Comparison of ENCODE assay signal across 9 cellular contexts in the genomic region with DNA sequence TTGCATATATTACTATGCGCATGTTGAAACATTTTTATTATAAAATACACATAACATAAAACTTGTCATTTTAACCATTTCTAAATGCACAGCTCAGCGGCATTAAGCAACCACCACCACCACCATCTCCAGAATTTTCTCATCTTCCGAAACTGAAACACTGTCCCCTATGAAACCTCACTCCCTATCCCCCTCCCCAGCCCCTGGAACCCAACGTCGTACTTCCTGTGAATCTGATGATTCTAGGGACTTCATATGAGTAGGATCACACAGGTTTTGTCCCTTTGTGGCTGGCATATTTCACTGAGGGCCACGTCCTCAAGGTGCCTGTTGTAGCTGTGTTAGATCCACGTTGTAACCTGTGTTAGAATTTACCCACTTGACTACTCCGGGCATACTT. TPM values are rescaled to one million over a fixed set of nuclear protein-coding genes. Genes with fewer than 3 reads are reported as not detected.
DNase-seq lines count a peak whose midpoint lies in the region; ATAC-seq, FAIRE-seq and TF ChIP-seq lines count a peak whose summit lies in the region.
"Had no signal": no experiment of that assay in that cellular context is flagged by ENCODE, and none has a peak within 500 bp of the region (broad histone marks: within the 10 kb centered on the region; RNA-seq: fewer than 3 reads in every experiment).

No MANE protein-coding gene starts in this region.

- no peaks in the 10 kb centered on the region for H3K36me3 ChIP-seq in astrocyte (ENCODE audit: insufficient read depth, low read length)

- H3K9me3 Mint-ChIP-seq in HFFc6 (peaks cover 3% of the 10 kb centered on the region; the same call in 1 of the 2 replicates), astrocyte (ENCODE audit: unreplicated experiment) (no peaks in the 10 kb centered on the region)

- H3K27ac ChIP-seq in 22Rv1 (peak overlapping the region; percentile 89; the same call in 1 of the 2 replicates), astrocyte (ENCODE audit: low read depth, low read length) (no peak overlapping the region)

- peaks cover 35% of the 10 kb centered on the region for H3K79me2 ChIP-seq in astrocyte (ENCODE audit: insufficient read depth, low read length)

- H4K20me1 ChIP-seq in astrocyte (ENCODE audit: insufficient read depth, low read length): peaks cover 33% of the 10 kb centered on the region

- peak overlapping the region; percentile 84 for H3K4me3 Mint-ChIP-seq in HFFc6
- peak overlapping the region; percentile 80 for H3K4me3 Mint-ChIP-seq in astrocyte (ENCODE audit: unreplicated experiment)

- H3K27me3 Mint-ChIP-seq in HFFc6 (ENCODE audit: insufficient read depth) (no peaks in the 10 kb centered on the region; the same call in 1 of the 2 replicates), astrocyte (ENCODE audit: low read depth, unreplicated experiment) (no peaks in the 10 kb centered on the region)

- no peak for FAIRE-seq in astrocyte (lab: Jason Lieb, UNC)

- TF ChIP-seq CTCF in 22Rv1 (IDR thresholded peaks at IDR 0.05): no peak
- no peak for TF ChIP-seq CTCF in HFFc6 (IDR thresholded peaks at IDR 0.05)
- no peak for TF ChIP-seq CTCF in astrocyte (IDR thresholded peaks at IDR 0.05; ENCODE audit: insufficient read depth, low read depth, low read length)

- H3K27me3 ChIP-seq in astrocyte (ENCODE audit: insufficient read depth, low read length) (no peaks in the 10 kb centered on the region), mononuclear cell (ENCODE audit: insufficient read depth, low read length) (no peaks in the 10 kb centered on the region)

- H3K36me3 Mint-ChIP-seq in HFFc6 (ENCODE audit: low read depth) (peaks cover 6% of the 10 kb centered on the region), astrocyte (ENCODE audit: low read depth, unreplicated experiment) (no peaks in the 10 kb centered on the region)

- H3K4me1 Mint-ChIP-seq in HFFc6 (ENCODE audit: low read depth) (peaks cover 31% of the 10 kb centered on the region), astrocyte (ENCODE audit: low read depth, unreplicated experiment) (peaks cover 9% of the 10 kb centered on the region)

- H3K4me3 ChIP-seq in astrocyte (ENCODE audit: insufficient read depth, low read depth, low read length) (peak overlapping the region; percentile 90), mononuclear cell (ENCODE audit: low read length) (peak overlapping the region; percentile 54)

- DNase-seq in HFFc6: no peak
- no peak for DNase-seq in astrocyte (ENCODE audit: low read depth)
- DNase-seq in iPS-NIHi11 (ENCODE audit: low spot score): no peak
- no peak for DNase-seq in mesenteric fat pad (ENCODE audit: low spot score)
- no peak for DNase-seq in NCI-H1436 (lab: John Stamatoyannopoulos, UW)

- no peak for ATAC-seq in HG03045 (IDR thresholded peaks at IDR 0.05; ENCODE audit: unreplicated experiment)

- peak overlapping the region; percentile 100 for H3K4me2 ChIP-seq in astrocyte (ENCODE audit: low read length)

- H3K27ac Mint-ChIP-seq in HFFc6 (peak overlapping the region; percentile 48; the same call in 1 of the 2 replicates), astrocyte (ENCODE audit: unreplicated experiment) (no peak overlapping the region)

- H3K4me1 ChIP-seq in astrocyte (ENCODE audit: insufficient read depth, low read length): peaks cover 16% of the 10 kb centered on the region
- peaks cover 17% of the 10 kb centered on the region for H3K4me1 ChIP-seq in mononuclear cell (ENCODE audit: insufficient read depth, low read length)

- H3K9me3 ChIP-seq in astrocyte (ENCODE audit: insufficient read depth, low read depth, low read length) (no peaks in the 10 kb centered on the region), mononuclear cell (ENCODE audit: low read depth, low read length) (no peaks in the 10 kb centered on the region)

- H2AFZ ChIP-seq in astrocyte (ENCODE audit: low read depth, low read length): no peak overlapping the region

- H3K9ac ChIP-seq in astrocyte (ENCODE audit: low read length): peak overlapping the region; percentile 99

RNA-seq across cellular contexts. Expression of a gene that starts 0.7 kb away (rescaled TPM):
- total RNA-seq in HFFc6 (2021; fragmentation: NEBNext Ultra II Directional; extraction: Animal tissue kit (Norgen Biotek cat#: 25700)): 100 to 1,000 TPM; 175 to 209 (median 187) TPM
- total RNA-seq in astrocyte (184 and 190 TPM in 2 replicates), mononuclear cell (56.4 TPM), mesenteric fat pad (110 TPM)

RNA-seq across cellular contexts. Expression of a gene that starts 28.8 kb away (rescaled TPM):
- total RNA-seq in HFFc6 (2021; fragmentation: NEBNext Ultra II Directional; extraction: Animal tissue kit (Norgen Biotek cat#: 25700)): not detected
- total RNA-seq in astrocyte: not detected in 2 replicates
- total RNA-seq in mononuclear cell: under 0.01 TPM
- total RNA-seq in mesenteric fat pad: 1.00 TPM
- total RNA-seq: HT1080 had no signal

RNA-seq across cellular contexts. Expression of a gene that starts 57.7 kb away (rescaled TPM):
- total RNA-seq in HFFc6 (2021; fragmentation: NEBNext Ultra II Directional; extraction: Animal tissue kit (Norgen Biotek cat#: 25700)): 10 to 100 TPM; 23.4 to 27.5 (median 25.2) TPM
- total RNA-seq in astrocyte (26.0 and 29.2 TPM in 2 replicates), mononuclear cell (9.3 TPM), mesenteric fat pad (20.7 TPM)

RNA-seq across cellular contexts. Expression of a gene that starts 57.9 kb away (rescaled TPM):
- total RNA-seq in HFFc6 (2021; fragmentation: NEBNext Ultra II Directional; extraction: Animal tissue kit (Norgen Biotek cat#: 25700)): under 1 TPM; 0.11 to 0.81 (median 0.54) TPM
- total RNA-seq in astrocyte: 0.73 and 1.4 TPM in 2 replicates
- 0.10 TPM for total RNA-seq in mononuclear cell
- total RNA-seq in mesenteric fat pad: 1.4 TPM

RNA-seq across cellular contexts. Expression of a gene that starts 57.9 kb away (rescaled TPM):
- 10 to 100 TPM; 40.8 to 47.6 (median 43.6) TPM for total RNA-seq in HFFc6 (2021; fragmentation: NEBNext Ultra II Directional; extraction: Animal tissue kit (Norgen Biotek cat#: 25700))
- total RNA-seq in astrocyte: 24.3 and 26.9 TPM in 2 replicates
- total RNA-seq in mononuclear cell: 91.1 TPM
- 51.2 TPM for total RNA-seq in mesenteric fat pad
